Comparison of ENCODE assay signal across 8 cellular contexts in the genomic region with DNA sequence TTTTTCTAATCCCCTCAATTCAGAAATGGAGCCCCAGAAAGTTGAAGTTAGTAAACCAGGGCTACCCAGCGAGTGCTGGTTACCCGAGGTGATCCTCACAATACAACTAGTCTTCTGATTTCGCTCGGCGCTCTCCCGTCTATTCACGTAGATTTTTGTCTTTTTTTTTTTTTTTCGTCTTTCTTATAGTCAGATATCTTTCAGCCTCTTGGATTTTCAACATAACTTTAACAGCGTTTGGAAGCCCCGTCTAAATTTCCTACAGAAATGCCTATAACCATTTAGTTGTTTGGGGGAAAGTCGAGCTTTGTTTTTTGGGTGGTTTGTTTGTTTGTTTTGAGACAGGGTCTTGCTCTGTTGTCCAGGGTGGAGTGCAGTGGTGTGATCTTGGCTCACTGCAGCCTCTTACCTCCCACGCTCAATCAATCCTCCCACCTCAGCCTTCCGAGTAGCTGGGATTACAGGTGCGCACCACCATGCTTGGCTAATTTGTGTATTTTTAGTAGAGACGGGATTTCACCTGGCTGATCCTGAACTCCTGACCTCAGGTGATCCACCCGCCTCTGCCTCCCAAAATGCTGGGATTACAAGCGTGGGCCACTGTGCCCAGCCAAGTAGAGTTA. TPM values are rescaled to one million over a fixed set of nuclear protein-coding genes. Genes with fewer than 3 reads are reported as not detected.
DNase-seq lines count a peak whose midpoint lies in the region; ATAC-seq and TF ChIP-seq lines count a peak whose summit lies in the region.

No MANE protein-coding gene starts in this region.

- H3K9ac ChIP-seq in duodenal mucosa (ENCODE audit: low read depth in 1 of 2, low read length in 2 of 2) = peak overlapping the region; percentile 90 to 94

- H3K4me3 ChIP-seq in BJ (ENCODE audit: low read depth, low read length) (peak overlapping the region; percentile 72), LNCaP clone FGC (ENCODE audit: low read depth, low read length) (peak overlapping the region; percentile 68), duodenal mucosa (ENCODE audit: low read depth in 1 of 2, low read length in 2 of 2) (peak overlapping the region; percentile 93 to 95)

- DNase-seq in BJ (ENCODE audit: low read depth) = no peak
- no peak for DNase-seq in LNCaP clone FGC (ENCODE audit: low read depth)
- DNase-seq in stimulated activated CD4-positive, alpha-beta T cell treated with anti-CD3 and anti-CD28 coated beads, Interleukin-4, amount 100 ng/mL, for 1 hour = no peak
- DNase-seq in NCI-H128 (lab: John Stamatoyannopoulos, UW; ENCODE audit: unreplicated experiment) = no peak

- no peaks in the 10 kb centered on the region for H3K9me3 Mint-ChIP-seq in nephron

- ATAC-seq in HG02840 (IDR thresholded peaks at IDR 0.05; ENCODE audit: low FRiP score, unreplicated experiment) = no peak
- ATAC-seq in GM18498 (IDR thresholded peaks at IDR 0.05; ENCODE audit: unreplicated experiment) = no peak

- no peaks in the 10 kb centered on the region for H3K27me3 ChIP-seq in BJ (ENCODE audit: control insufficient read depth, insufficient read depth, low read length)
- H3K27me3 ChIP-seq in duodenal mucosa (ENCODE audit: control insufficient read depth in 1 of 2, insufficient read depth in 2 of 2, low read length in 2 of 2) = no peaks in the 10 kb centered on the region

- H3K36me3 Mint-ChIP-seq in nephron (ENCODE audit: low read depth) = no peaks in the 10 kb centered on the region

- TF ChIP-seq CTCF in BJ (IDR thresholded peaks at IDR 0.05; ENCODE audit: insufficient read depth, low read depth, low read length) (no peak), LNCaP clone FGC (IDR thresholded peaks at IDR 0.05; ENCODE audit: control insufficient read depth, extremely low read depth, insufficient read depth) (no peak), nephron (IDR thresholded peaks at IDR 0.05; ENCODE audit: unreplicated experiment in 3 of 3) (no peak)

- H3K36me3 ChIP-seq in BJ (ENCODE audit: control insufficient read depth, insufficient read depth, low read length) (no peaks in the 10 kb centered on the region), duodenal mucosa (ENCODE audit: control insufficient read depth in 1 of 2, insufficient read depth in 2 of 2, low read length in 2 of 2) (no peaks in the 10 kb centered on the region)

- H3K4me1 Mint-ChIP-seq in nephron = peaks cover 15% of the 10 kb centered on the region

- peak overlapping the region; percentile 77 for H3K27ac ChIP-seq in duodenal mucosa (ENCODE audit: low read depth, low read length)

- POLR2A ChIA-PET in BJ (lab: Charles Lee) = interaction anchor here (0.5 to 1.4 kb wide), 2 partner anchors 11 to 23 kb away, joined by 7 to 8 read pairs; a partner anchor contains a TSS

- H3K9me3 ChIP-seq in duodenal mucosa (ENCODE audit: control insufficient read depth in 1 of 2, low read length in 2 of 2) = no peaks in the 10 kb centered on the region

- peaks cover 0 to 10% of the 10 kb centered on the region in 2 donors for H3K4me1 ChIP-seq in duodenal mucosa (ENCODE audit: control insufficient read depth in 1 of 2, insufficient read depth in 2 of 2, low read length in 2 of 2)

- no peaks in the 10 kb centered on the region for H3K27me3 Mint-ChIP-seq in nephron (ENCODE audit: low read depth)

- peak overlapping the region; percentile 96 to 99 (median 98) for H3K27ac Mint-ChIP-seq in nephron

- CTCF ChIA-PET in BJ (lab: Yijun Ruan, JAX) = interaction anchor here (0.6 to 1.0 kb wide), 2 partner anchors 35 to 119 kb away, joined by 3 to 4 read pairs; no protein-coding TSS in a partner anchor

- peak overlapping the region; percentile 86 to 95 (median 92) for H3K4me3 Mint-ChIP-seq in nephron

RNA-seq across cellular contexts. Expression of a gene that starts 0.8 kb away (rescaled TPM):
- 23.5 and 32.1 TPM in 2 replicates for polyA plus RNA-seq in BJ (2011; rRNA removed)
- 5.3 and 7.9 TPM in 2 replicates for polyA minus RNA-seq in BJ (2011; rRNA and poly(A)+ RNA removed)

RNA-seq across cellular contexts. Expression of a gene that starts 10.9 kb away (rescaled TPM):
- polyA plus RNA-seq in BJ (2011; rRNA removed) = 0.38 and 0.91 TPM in 2 replicates
- polyA minus RNA-seq in BJ (2011; rRNA and poly(A)+ RNA removed) = 0.19 and 0.57 TPM in 2 replicates
